4 cellular contexts compared by ENCODE assay signal in the genomic region with DNA sequence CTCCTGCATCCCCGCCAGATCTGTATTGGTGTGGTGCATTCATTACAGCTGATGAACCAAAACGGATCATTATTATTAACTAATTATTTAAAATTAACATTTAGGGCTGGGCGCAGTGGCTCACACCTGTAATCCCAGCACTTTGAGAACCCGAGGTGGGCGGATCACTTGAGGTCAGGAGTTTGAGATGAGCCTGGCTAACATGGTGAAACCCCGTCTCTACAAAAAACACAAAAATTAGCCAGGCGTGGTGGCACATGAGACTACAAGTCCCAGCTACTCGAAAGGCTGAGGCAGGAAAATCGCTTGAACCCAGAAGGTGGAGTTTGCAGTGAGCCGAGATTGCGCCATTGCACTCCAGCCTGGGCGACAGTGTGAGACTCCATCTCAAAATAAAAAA. TPM values are rescaled to one million over a fixed set of nuclear protein-coding genes. Genes with fewer than 3 reads are reported as not detected.
"Had no signal": no experiment of that assay in that cellular context is flagged by ENCODE, and none has a peak within 500 bp of the region (broad histone marks: within the 10 kb centered on the region; RNA-seq: fewer than 3 reads in every experiment).

No MANE protein-coding gene starts in this region.

RNA-seq across cellular contexts. Expression of gene RIPK4, which starts 18.4 kb away (rescaled TPM):
- total RNA-seq: neural crest cell, pulmonary artery endothelial cell, spleen, temporal lobe had no signal
